Comparison of ENCODE assay signal across 8 cellular contexts in genomic region chr4:87058272-87059073, GRCh38.
A peak's percentile ranks its signal among the peaks of the same experiment; 100 is the strongest.
DNase-seq lines count a peak whose midpoint lies in the region; ATAC-seq and TF ChIP-seq lines count a peak whose summit lies in the region.

No MANE protein-coding gene starts in this region.

- ATAC-seq in GM21447 (IDR thresholded peaks at IDR 0.05; ENCODE audit: unreplicated experiment) (no peak), HG03342 (IDR thresholded peaks at IDR 0.05; ENCODE audit: unreplicated experiment) (no peak)

- no peaks in the 10 kb centered on the region for H3K27me3 ChIP-seq in HUES6 (ENCODE audit: control insufficient read depth, insufficient read depth, low read length)

- DNase-seq in activated T-helper 1 cell treated with anti-CD3 and anti-CD28 coated beads, Interleukin-12 subunit alpha, Interleukin-12 subunit beta, Interleukin-2, Interleukin-4 antibody, amounts not matched to agents 30 ng/mL and 10 ng/mL and 1 ng/mL, durations not matched to agents 14 hours and 24 hours and 36 hours (ENCODE audit: low spot score) = no peak
- peak; percentile 49 for DNase-seq in iPS-NIHi11 (ENCODE audit: low spot score)
- DNase-seq in stimulated activated CD4-positive, alpha-beta T cell treated with anti-CD3 and anti-CD28 coated beads, TNF-alpha, amount 100 ng/mL, for 1 hour (ENCODE audit: low read depth in 3 of 3, low spot score in 1 of 3) = peak in 2 of 3 donors; percentile 3 to 26
- DNase-seq in HK-2 (ENCODE audit: unreplicated experiment) = no peak

- H3K4me1 Mint-ChIP-seq in activated T-helper 1 cell treated with anti-CD3 and anti-CD28 coated beads, Interleukin-12 subunit alpha, Interleukin-12 subunit beta, Interleukin-2, Interleukin-4 antibody, amounts not matched to agents 30 ng/mL and 10 ng/mL and 1 ng/mL, durations not matched to agents 14 hours and 24 hours and 36 hours (ENCODE audit: low read depth) = peaks cover 65% of the 10 kb centered on the region

- H3K9me3 Mint-ChIP-seq in activated T-helper 1 cell treated with anti-CD3 and anti-CD28 coated beads, Interleukin-12 subunit alpha, Interleukin-12 subunit beta, Interleukin-2, Interleukin-4 antibody, amounts not matched to agents 30 ng/mL and 10 ng/mL and 1 ng/mL, durations not matched to agents 14 hours and 24 hours and 36 hours = no peaks in the 10 kb centered on the region

- no peaks in the 10 kb centered on the region for H3K9me3 ChIP-seq in HUES6 (ENCODE audit: control insufficient read depth, insufficient read depth, low read depth, low read length)

- TF ChIP-seq CTCF in GM12873 (IDR thresholded peaks at IDR 0.05; ENCODE audit: insufficient read depth, low read depth, low read length, missing control alignments) = peak; percentile 48

- no peaks in the 10 kb centered on the region for H3K27me3 Mint-ChIP-seq in activated T-helper 1 cell treated with anti-CD3 and anti-CD28 coated beads, Interleukin-12 subunit alpha, Interleukin-12 subunit beta, Interleukin-2, Interleukin-4 antibody, amounts not matched to agents 30 ng/mL and 10 ng/mL and 1 ng/mL, durations not matched to agents 14 hours and 24 hours and 36 hours (ENCODE audit: insufficient read depth)

- H3K4me1 ChIP-seq in HUES6 (ENCODE audit: control insufficient read depth, insufficient read depth, low read length) = peaks cover 45% of the 10 kb centered on the region

- H3K4me3 ChIP-seq in HUES6 (ENCODE audit: low read depth, low read length) = no peak overlapping the region

- intact Hi-C loops in activated T-helper 1 cell treated with anti-CD3 and anti-CD28 coated beads, Interleukin-12 subunit alpha, Interleukin-12 subunit beta, Interleukin-2, Interleukin-4 antibody, amounts not matched to agents 30 ng/mL and 10 ng/mL and 1 ng/mL, durations not matched to agents 14 hours and 24 hours and 36 hours (cut with micrococcal nuclease) = loop anchor here (1.0 to 10.0 kb wide), 6 partner anchors 15 to 514 kb away; no protein-coding TSS in a partner anchor

- no peak overlapping the region for H3K9ac ChIP-seq in HUES6 (ENCODE audit: low read length)

- H3K36me3 Mint-ChIP-seq in activated T-helper 1 cell treated with anti-CD3 and anti-CD28 coated beads, Interleukin-12 subunit alpha, Interleukin-12 subunit beta, Interleukin-2, Interleukin-4 antibody, amounts not matched to agents 30 ng/mL and 10 ng/mL and 1 ng/mL, durations not matched to agents 14 hours and 24 hours and 36 hours (ENCODE audit: low read depth) = peaks cover 22% of the 10 kb centered on the region

- H3K36me3 ChIP-seq in HUES6 (ENCODE audit: control insufficient read depth, insufficient read depth, low read length) = peaks cover 14% of the 10 kb centered on the region; the same call in 1 of the 2 replicates

- H3K4me3 Mint-ChIP-seq in activated T-helper 1 cell treated with anti-CD3 and anti-CD28 coated beads, Interleukin-12 subunit alpha, Interleukin-12 subunit beta, Interleukin-2, Interleukin-4 antibody, amounts not matched to agents 30 ng/mL and 10 ng/mL and 1 ng/mL, durations not matched to agents 14 hours and 24 hours and 36 hours = peak overlapping the region; percentile 3

- peak overlapping the region; percentile 82 for H3K27ac Mint-ChIP-seq in activated T-helper 1 cell treated with anti-CD3 and anti-CD28 coated beads, Interleukin-12 subunit alpha, Interleukin-12 subunit beta, Interleukin-2, Interleukin-4 antibody, amounts not matched to agents 30 ng/mL and 10 ng/mL and 1 ng/mL, durations not matched to agents 14 hours and 24 hours and 36 hours

- peak overlapping the region; percentile 2; the same call in 1 of the 2 replicates for H3K27ac ChIP-seq in HUES6 (ENCODE audit: low read depth, low read length)

Comparison
In these comparisons a context has a peak if more than half of its experiments do, and no peak if none do; other contexts are left out.
1. DNase-seq: peak in iPS-NIHi11 (single experiment) and stimulated activated CD4-positive, alpha-beta T cell treated with anti-CD3 and anti-CD28 coated beads, TNF-alpha, amount 100 ng/mL, for 1 hour (2 of 3); none in activated T-helper 1 cell treated with anti-CD3 and anti-CD28 coated beads, Interleukin-12 subunit alpha, Interleukin-12 subunit beta, Interleukin-2, Interleukin-4 antibody, amounts not matched to agents 30 ng/mL and 10 ng/mL and 1 ng/mL, durations not matched to agents 14 hours and 24 hours and 36 hours (single experiment) and HK-2 (single experiment).